ENCODE assay signal across 10 cellular contexts in the genomic region with DNA sequence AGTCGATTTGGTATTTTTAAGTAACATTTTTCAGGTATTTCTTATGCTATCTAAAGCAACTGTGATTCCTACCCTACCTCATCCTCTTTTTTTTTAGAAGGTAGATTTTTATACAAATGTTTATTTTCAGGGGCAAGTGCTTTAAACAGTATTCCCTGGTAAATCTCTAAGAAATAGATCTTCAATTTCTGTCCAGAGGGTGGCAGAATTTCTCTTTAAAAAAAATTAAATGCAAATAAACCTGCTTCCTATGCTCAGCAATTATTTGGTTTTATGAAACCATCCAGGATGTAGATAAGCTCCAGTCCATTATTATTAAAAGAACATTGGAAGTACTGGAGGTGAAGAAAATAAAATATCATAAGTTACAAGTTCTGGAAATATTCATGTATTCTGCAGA.
DNase-seq lines count a peak whose midpoint lies in the region; ATAC-seq and TF ChIP-seq lines count a peak whose summit lies in the region.
"Had no signal": no experiment of that assay in that cellular context is flagged by ENCODE, and none has a peak within 500 bp of the region (broad histone marks: within the 10 kb centered on the region; RNA-seq: fewer than 3 reads in every experiment).

No MANE protein-coding gene starts in this region.

- no peak for ATAC-seq in stimulated activated naive CD8-positive, alpha-beta T cell treated with anti-CD3 and anti-CD28 coated beads, Interleukin-15, amount 100 ng/mL, for 72 hours

- TF ChIP-seq CTCF in MCF 10A (IDR thresholded peaks at IDR 0.05; ENCODE audit: unreplicated experiment) (no peak), neural cell (IDR thresholded peaks at IDR 0.05; ENCODE audit: poor library complexity, severe bottlenecking) (peak; percentile 68)

- no peak overlapping the region for H3K4me3 ChIP-seq in neural cell (ENCODE audit: low read length)

- no peaks in the 10 kb centered on the region for H3K36me3 Mint-ChIP-seq in MCF 10A (ENCODE audit: insufficient read depth, unreplicated experiment)
- no peaks in the 10 kb centered on the region for H3K36me3 Mint-ChIP-seq in activated CD4-positive, alpha-beta memory T cell treated with anti-CD3 and anti-CD28 coated beads for 36 hours
- H3K36me3 Mint-ChIP-seq in immature natural killer cell: no peaks in the 10 kb centered on the region
- H3K36me3 Mint-ChIP-seq: memory B cell had no signal

- H3K9ac ChIP-seq in neural cell (ENCODE audit: low read length): no peak overlapping the region

- TF ChIP-seq EP300 in neural cell (conservative IDR thresholded peaks at IDR 0.05; ENCODE audit: poor library complexity, severe bottlenecking): no peak

- H3K4me1 Mint-ChIP-seq in MCF 10A (ENCODE audit: insufficient read depth, unreplicated experiment) (peaks cover 8% of the 10 kb centered on the region), immature natural killer cell (peaks cover 3 to 9% of the 10 kb centered on the region in 2 donors)
- peaks cover 46% of the 10 kb centered on the region for H3K4me1 Mint-ChIP-seq in stimulated activated naive CD8-positive, alpha-beta T cell treated with anti-CD3 and anti-CD28 coated beads, Interleukin-15, amount 100 ng/mL, for 72 hours
- H3K4me1 Mint-ChIP-seq in activated CD4-positive, alpha-beta memory T cell treated with anti-CD3 and anti-CD28 coated beads for 36 hours (ENCODE audit: low read depth): peaks cover 19% of the 10 kb centered on the region

- intact Hi-C loops in MCF 10A (cut with micrococcal nuclease): loop anchor here (1.0 to 5.0 kb wide), 3 partner anchors 133 to 502 kb away; no protein-coding TSS in a partner anchor
- intact Hi-C loops in activated CD4-positive, alpha-beta memory T cell treated with anti-CD3 and anti-CD28 coated beads for 36 hours (cut with micrococcal nuclease): loop anchor here (10.0 kb wide), 2 partner anchors 345 to 685 kb away; a partner anchor contains a TSS

- H3K27me3 ChIP-seq in neural cell (ENCODE audit: insufficient read depth, low read depth, low read length): peaks cover 14% of the 10 kb centered on the region

- H3K9me2 ChIP-seq in neural cell (ENCODE audit: insufficient read depth, low read length): no peaks in the 10 kb centered on the region

- no peaks in the 10 kb centered on the region for H3K9me3 Mint-ChIP-seq in MCF 10A (ENCODE audit: unreplicated experiment)
- no peaks in the 10 kb centered on the region for H3K9me3 Mint-ChIP-seq in stimulated activated naive CD8-positive, alpha-beta T cell treated with anti-CD3 and anti-CD28 coated beads, Interleukin-15, amount 100 ng/mL, for 72 hours
- no peaks in the 10 kb centered on the region for H3K9me3 Mint-ChIP-seq in activated CD4-positive, alpha-beta memory T cell treated with anti-CD3 and anti-CD28 coated beads for 36 hours
- no peaks in the 10 kb centered on the region for H3K9me3 Mint-ChIP-seq in immature natural killer cell
- H3K9me3 Mint-ChIP-seq: memory B cell had no signal

- peak; percentile 21 for DNase-seq in EH (ENCODE audit: low read depth)
- DNase-seq in NCI-H1694 treated with DMSO at 0.1 percent for 48 hours (lab: John Stamatoyannopoulos, UW): peak; percentile 62
- peak; percentile 32 for DNase-seq in MCF 10A (ENCODE audit: unreplicated experiment)
- DNase-seq in stimulated activated naive CD8-positive, alpha-beta T cell treated with anti-CD3 and anti-CD28 coated beads, Interleukin-15, amount 100 ng/mL, for 72 hours: no peak
- DNase-seq in activated CD4-positive, alpha-beta memory T cell treated with anti-CD3 and anti-CD28 coated beads for 36 hours: no peak
- DNase-seq in immature natural killer cell: no peak
- no peak for DNase-seq in stimulated activated CD4-positive, alpha-beta T cell treated with anti-CD3 and anti-CD28 coated beads, Interleukin-4, amount 100 ng/mL, for 4 hours
- DNase-seq: activated CD4-positive, alpha-beta T cell treated with anti-CD3 and anti-CD28 coated beads, Interleukin-2, amount 50 U/mL, for 1 hour had no signal

- peak; percentile 74 for TF ChIP-seq RAD21 in neural cell (conservative IDR thresholded peaks at IDR 0.05)

- no peaks in the 10 kb centered on the region for H3F3A ChIP-seq in neural cell (ENCODE audit: insufficient read depth, low read length, poor library complexity, severe bottlenecking)

- H3K9me3 ChIP-seq in neural cell (ENCODE audit: low read length): no peaks in the 10 kb centered on the region

- H3K4me2 ChIP-seq in neural cell (ENCODE audit: low read length): no peak overlapping the region

- no peak overlapping the region for H2AFZ ChIP-seq in neural cell (ENCODE audit: low read depth, low read length)

- H3K4me3 Mint-ChIP-seq in MCF 10A (ENCODE audit: unreplicated experiment) (no peak overlapping the region), immature natural killer cell (no peak overlapping the region)
- no peak overlapping the region for H3K4me3 Mint-ChIP-seq in stimulated activated naive CD8-positive, alpha-beta T cell treated with anti-CD3 and anti-CD28 coated beads, Interleukin-15, amount 100 ng/mL, for 72 hours
- no peak overlapping the region for H3K4me3 Mint-ChIP-seq in activated CD4-positive, alpha-beta memory T cell treated with anti-CD3 and anti-CD28 coated beads for 36 hours
- H3K4me3 Mint-ChIP-seq: memory B cell had no signal

- H3K36me3 ChIP-seq in neural cell (ENCODE audit: insufficient read depth, low read length): no peaks in the 10 kb centered on the region

- POLR2A ChIA-PET in MCF 10A (lab: Yijun Ruan, JAX): interaction anchor here (0.6 to 2.0 kb wide), 5 partner anchors 9 to 716 kb away, joined by 3 to 8 read pairs (median 3); a partner anchor contains a TSS
- POLR2A ChIA-PET in activated CD4-positive, alpha-beta memory T cell treated with anti-CD3 and anti-CD28 coated beads for 36 hours (lab: Charles Lee): interaction anchor here (1.5 kb wide), 1 partner anchor 446 kb away, joined by 3 read pairs; a partner anchor contains a TSS

- H4K20me1 ChIP-seq in neural cell (ENCODE audit: insufficient read depth): no peaks in the 10 kb centered on the region

- H3K27ac ChIP-seq in neural cell (ENCODE audit: low read length): no peak overlapping the region

- H3K27ac Mint-ChIP-seq in MCF 10A (ENCODE audit: low read depth, unreplicated experiment) (no peak overlapping the region), immature natural killer cell (no peak overlapping the region)
- H3K27ac Mint-ChIP-seq in stimulated activated naive CD8-positive, alpha-beta T cell treated with anti-CD3 and anti-CD28 coated beads, Interleukin-15, amount 100 ng/mL, for 72 hours: no peak overlapping the region
- H3K27ac Mint-ChIP-seq in activated CD4-positive, alpha-beta memory T cell treated with anti-CD3 and anti-CD28 coated beads for 36 hours: no peak overlapping the region
- H3K27ac Mint-ChIP-seq: memory B cell had no signal

- BruUV-seq in MCF 10A (replicated peaks; lab: Mats Ljungman, UMichigan): no TSS peak

- H3K79me2 ChIP-seq in neural cell (replicated peaks; ENCODE audit: insufficient read depth, low read length): no peaks in the 10 kb centered on the region

- H3K27me3 Mint-ChIP-seq in MCF 10A (ENCODE audit: insufficient read depth, unreplicated experiment): peaks cover 49% of the 10 kb centered on the region
- H3K27me3 Mint-ChIP-seq in stimulated activated naive CD8-positive, alpha-beta T cell treated with anti-CD3 and anti-CD28 coated beads, Interleukin-15, amount 100 ng/mL, for 72 hours: peaks cover 49% of the 10 kb centered on the region
- H3K27me3 Mint-ChIP-seq in activated CD4-positive, alpha-beta memory T cell treated with anti-CD3 and anti-CD28 coated beads for 36 hours: peaks cover 46% of the 10 kb centered on the region
- H3K27me3 Mint-ChIP-seq in immature natural killer cell (ENCODE audit: low read depth in 3 of 3): peaks cover 5 to 19% (median 10%) of the 10 kb centered on the region in 3 donors

- CTCF ChIA-PET in MCF 10A (lab: Yijun Ruan, JAX): interaction anchor here (0.6 to 5.3 kb wide), 23 partner anchors 9 to 1543 kb away, joined by 3 to 103 read pairs (median 3); a partner anchor contains a TSS
- CTCF ChIA-PET in activated CD4-positive, alpha-beta memory T cell treated with anti-CD3 and anti-CD28 coated beads for 36 hours (lab: Charles Lee): interaction anchor here (0.7 to 3.3 kb wide), 18 partner anchors 9 to 1439 kb away, joined by 3 to 29 read pairs (median 4); a partner anchor contains a TSS

TF ChIP-seq in neural cell, 6 proteins besides CTCF, POLR2A, EP300 and RAD21:
- no peak for TF ChIP-seq EZH2 (IDR thresholded peaks at IDR 0.05; ENCODE audit: borderline replicate concordance, insufficient read depth, low read length, poor library complexity, severe bottlenecking)
- TF ChIP-seq SMC3 (conservative IDR thresholded peaks at IDR 0.05; ENCODE audit: poor library complexity): peak; percentile 78
- no peak for TF ChIP-seq POLR2AphosphoS5 (IDR thresholded peaks at IDR 0.05)
TF ChIP-seq in neural cell: peak in this region for 1.

Comparison
In these comparisons a context has a peak if more than half of its experiments do, and no peak if none do; other contexts are left out.
1. DNase-seq: peak in EH (single experiment), NCI-H1694 treated with DMSO at 0.1 percent for 48 hours (single experiment) and MCF 10A (single experiment); none in stimulated activated naive CD8-positive, alpha-beta T cell treated with anti-CD3 and anti-CD28 coated beads, Interleukin-15, amount 100 ng/mL, for 72 hours (0 of 2), activated CD4-positive, alpha-beta memory T cell treated with anti-CD3 and anti-CD28 coated beads for 36 hours (single experiment), immature natural killer cell (0 of 3) and stimulated activated CD4-positive, alpha-beta T cell treated with anti-CD3 and anti-CD28 coated beads, Interleukin-4, amount 100 ng/mL, for 4 hours (0 of 2).